Comparison of ENCODE assay signal across 8 cellular contexts in genomic region chr17:60030794-60031193, GRCh38. TPM values are rescaled to one million over a fixed set of nuclear protein-coding genes. Genes with fewer than 3 reads are reported as not detected.
A peak's percentile ranks its signal among the peaks of the same experiment; 100 is the strongest.
DNase-seq lines count a peak whose midpoint lies in the region; ATAC-seq, FAIRE-seq and TF ChIP-seq lines count a peak whose summit lies in the region.
"Not testable (repeated sequence)": the region's sequence is repeated elsewhere in the genome, so short reads cannot be mapped to it uniquely, and the experiment has no call there.

No MANE protein-coding gene starts in this region.

- TF ChIP-seq EP300 in GM12878 (IDR thresholded peaks at IDR 0.05; ENCODE audit: borderline replicate concordance in 1 of 2, control insufficient read depth in 1 of 2, low read depth in 2 of 2, low read length in 2 of 2); K562 (IDR thresholded peaks at IDR 0.05; ENCODE audit: low read length): not testable (repeated sequence)

- H3K9me3 ChIP-seq in PC-3 (ENCODE audit: low read length); GM12878 (replicated peaks; ENCODE audit: control insufficient read depth, insufficient read depth, low read length); K562 (replicated peaks; ENCODE audit: control insufficient read depth, insufficient read depth, low read depth, low read length); body of pancreas; left lung; pancreas: not testable (repeated sequence)

- WGBS in GM12878 (ENCODE audit: insufficient coverage, insufficient replicate concordance, low lambda C conversion rate, missing lambda C conversion rate): no CpG with 5 or more reads among the region's 5 CpGs
- no CpG with 5 or more reads among the region's 5 CpGs for WGBS in K562 (ENCODE audit: insufficient coverage, low coverage, missing lambda C conversion rate)
- WGBS in body of pancreas, 2 donors: no CpG with 5 or more reads among the region's 5 CpGs
- no CpG with 5 or more reads among the region's 5 CpGs for WGBS in pancreas, 2 donors

- H4K20me1 ChIP-seq in PC-3 (ENCODE audit: low read length); GM12878 (ENCODE audit: control insufficient read depth, insufficient read depth); K562 (replicated peaks; ENCODE audit: control insufficient read depth, insufficient read depth, low read length): not testable (repeated sequence)

- RAD21 ChIA-PET in GM12878 (lab: Charles Lee; ENCODE audit: unreplicated experiment): not testable (repeated sequence)

- H3K27ac ChIP-seq in PC-3 (ENCODE audit: low read length); GM12878 (ENCODE audit: control insufficient read depth, insufficient read depth); K562 (ENCODE audit: extremely low read depth, low read depth, low read length); body of pancreas; foreskin keratinocyte; left lung; pancreas: not testable (repeated sequence)

- peak; percentile 23 for FAIRE-seq in GM12878 (lab: Jason Lieb, UNC)
- FAIRE-seq in K562 (lab: Jason Lieb, UNC): peak; percentile 29
- FAIRE-seq in pancreas (lab: Jason Lieb, UNC): not testable (repeated sequence)
- FAIRE-seq in urothelium cell line (lab: Jason Lieb, UNC): peak; percentile 66

- TF ChIP-seq POLR2A in GM12878 (IDR thresholded peaks at IDR 0.05; ENCODE audit: low read depth, low read length); K562 (conservative IDR thresholded peaks at IDR 0.05); body of pancreas (IDR thresholded peaks at IDR 0.05): not testable (repeated sequence)

- CTCF ChIA-PET in PC-3 (lab: Charles Lee); GM12878 (lab: Yijun Ruan, JAX); K562 (lab: Yijun Ruan, JAX; ENCODE audit: low intra/inter-chr PET ratio): not testable (repeated sequence)

- SMC1A ChIA-PET in GM12878 (lab: Charles Lee; ENCODE audit: uncharacterized antibody, unreplicated experiment): not testable (repeated sequence)

- H3K36me3 ChIP-seq in PC-3 (ENCODE audit: low read depth, low read length); GM12878 (ENCODE audit: control insufficient read depth in 2 of 2, insufficient read depth in 2 of 2, low read length in 1 of 2); K562 (ENCODE audit: control insufficient read depth, insufficient read depth, low read length); body of pancreas (replicated peaks in 1 of 2; ENCODE audit: insufficient read depth in 1 of 2, low read depth in 2 of 2); left lung; pancreas: not testable (repeated sequence)

- TF ChIP-seq RAD21 in GM12878 (IDR thresholded peaks at IDR 0.05; ENCODE audit: insufficient read depth, low read depth, low read length); K562 (CRISPR knock-in tag; conservative IDR thresholded peaks at IDR 0.05 in 1 of 2, IDR thresholded peaks at IDR 0.05 in 1 of 2): not testable (repeated sequence)

- intact Hi-C loops in PC-3 (cut with micrococcal nuclease): loop anchor here (10.0 kb wide), 2 partner anchors 116 to 336 kb away; no protein-coding TSS in a partner anchor
- intact Hi-C loops in GM12878 (cut with micrococcal nuclease; ENCODE audit: unreplicated experiment): loop anchor here (10.0 kb wide), 3 partner anchors 66 to 286 kb away; partner anchors contain the start of gene RNFT1
- intact Hi-C loops in K562 (cut with micrococcal nuclease); body of pancreas (cut with DNase I); pancreas (cut with DNase I): not testable (repeated sequence)
- intact Hi-C loops in left lung (cut with DNase I): loop anchor here in 1 of 2 donors (10.0 kb wide), 1 partner anchor 116 kb away; no protein-coding TSS in a partner anchor

- in situ Hi-C loops in GM12878 (cut with MboI): not testable (repeated sequence)
- in situ Hi-C loops in K562 (cut with MboI): loop anchor here (10.0 kb wide), 2 partner anchors 84 to 716 kb away; no protein-coding TSS in a partner anchor

- H3K9me1 ChIP-seq in K562 (ENCODE audit: control insufficient read depth, insufficient read depth, low read length): not testable (repeated sequence)

- not testable (repeated sequence) for H3K4me1 ChIP-seq in PC-3 (ENCODE audit: insufficient read depth, low read length); GM12878 (ENCODE audit: control insufficient read depth, insufficient read depth, low read length); K562 (replicated peaks in 1 of 2; ENCODE audit: control insufficient read depth in 2 of 2, insufficient read depth in 2 of 2, low read length in 2 of 2); body of pancreas; foreskin keratinocyte; left lung; pancreas

- H2AFZ ChIP-seq in PC-3 (ENCODE audit: low read length); GM12878 (ENCODE audit: control insufficient read depth, low read depth, low read length); K562 (ENCODE audit: low read depth, low read length): not testable (repeated sequence)

- H3K4me3 ChIP-seq in PC-3 (ENCODE audit: low read length); GM12878; K562; body of pancreas; left lung; pancreas: not testable (repeated sequence)

- H3K79me2 ChIP-seq in PC-3 (ENCODE audit: low read length); GM12878 (ENCODE audit: control insufficient read depth, insufficient read depth, low read length); K562 (ENCODE audit: control insufficient read depth, insufficient read depth, low read length): not testable (repeated sequence)

- not testable (repeated sequence) for H3F3A ChIP-seq in PC-3 (ENCODE audit: low read length, unreplicated experiment)

- H3K9me2 ChIP-seq in PC-3 (replicated peaks; ENCODE audit: low read length): not testable (repeated sequence)

- not testable (repeated sequence) for H3K4me2 ChIP-seq in PC-3 (ENCODE audit: low read length); GM12878 (ENCODE audit: control insufficient read depth, insufficient read depth); K562 (ENCODE audit: insufficient read depth, low read length)

- H3K27me3 ChIP-seq in PC-3 (ENCODE audit: low read length); GM12878 (replicated peaks in 1 of 2; ENCODE audit: control insufficient read depth in 2 of 2, insufficient read depth in 2 of 2, low read length in 1 of 2); K562 (ENCODE audit: control insufficient read depth in 2 of 2, insufficient read depth in 2 of 2, low read length in 2 of 2); body of pancreas; foreskin keratinocyte; left lung; pancreas: not testable (repeated sequence)

- BruUV-seq in PC-3 (replicated peaks; lab: Mats Ljungman, UMichigan); GM12878 (replicated peaks; lab: Mats Ljungman, UMichigan); K562 (replicated peaks; lab: Mats Ljungman, UMichigan): not testable (repeated sequence)

- not testable (repeated sequence) for TF ChIP-seq CTCF in PC-3 (conservative IDR thresholded peaks at IDR 0.05; ENCODE audit: low read depth, low read length); GM12878 (IDR thresholded peaks at IDR 0.05 in 2 of 3, conservative IDR thresholded peaks at IDR 0.05 in 1 of 3; ENCODE audit: control insufficient read depth in 2 of 3, extremely low read depth in 1 of 3, insufficient read depth in 1 of 3, low read depth in 3 of 3, low read length in 3 of 3); K562 (IDR thresholded peaks at IDR 0.05 in 2 of 3, conservative IDR thresholded peaks at IDR 0.05 in 1 of 3; ENCODE audit: insufficient read depth in 2 of 3, low read depth in 1 of 3, low read length in 3 of 3); body of pancreas (IDR thresholded peaks at IDR 0.05); foreskin keratinocyte (conservative IDR thresholded peaks at IDR 0.05); left lung (IDR thresholded peaks at IDR 0.05); pancreas (IDR thresholded peaks at IDR 0.05)

- POLR2A ChIA-PET in PC-3 (lab: Charles Lee; ENCODE audit: unreplicated experiment); GM12878 (lab: Charles Lee); K562 (lab: Yijun Ruan, JAX): not testable (repeated sequence)

- H3K9ac ChIP-seq in PC-3 (ENCODE audit: low read length); GM12878 (ENCODE audit: control insufficient read depth, insufficient read depth, low read length); K562 (ENCODE audit: insufficient read depth in 1 of 2, low read depth in 2 of 2, low read length in 2 of 2): not testable (repeated sequence)

- ATAC-seq in PC-3: peak; percentile 63
- ATAC-seq in GM12878, K562: not testable (repeated sequence)
- peak; percentile 66 for ATAC-seq in body of pancreas
- ATAC-seq in foreskin keratinocyte: peak; percentile 7
- ATAC-seq in left lung: peak; percentile 20
- ATAC-seq in pancreas: peak in 3 of 4 donors; percentile 34 to 65 (median 53)

- DNase-seq in PC-3; GM12878 (ENCODE audit: low read depth, low spot score); K562 (ENCODE audit: extremely low read depth in 1 of 4, low spot score in 3 of 4); body of pancreas; foreskin keratinocyte; left lung; pancreas; urothelium cell line (ENCODE audit: low spot score): not testable (repeated sequence)

RNA-seq across cellular contexts. Expression of gene HEATR6, which starts 47.9 kb away (rescaled TPM):
- total RNA-seq in PC-3 (2014; rRNA removed): 24.7 and 31.6 TPM in 2 replicates
- total RNA-seq in GM12878 (2013; cell fraction: nucleolus; rRNA removed): 32.4 and 37.5 TPM in 2 replicates
- 11.7 and 12.3 TPM in 2 replicates for total RNA-seq in GM12878 (2014; rRNA removed)
- 9.4 and 9.9 TPM in 2 replicates for total RNA-seq in GM12878 (2014; rRNA removed; fragmentation: Illumina TruSeq; extraction: Trizol)
- 12.9 and 15.1 TPM in 2 replicates for total RNA-seq in GM12878 (2021)
- 6.0 TPM for polyA plus RNA-seq in GM12878 (2011; ENCODE audit: low read depth)
- 10.5 and 13.4 TPM in 2 replicates for polyA plus RNA-seq in GM12878 (2011; rRNA removed)
- polyA plus RNA-seq in GM12878 (2011; cell fraction: cytosol; rRNA removed): 22.6 and 26.4 TPM in 2 replicates
- 37.9 and 45.4 TPM in 2 replicates for polyA plus RNA-seq in GM12878 (2011; cell fraction: nucleus; rRNA removed)
- 7.3 and 8.0 TPM in 2 replicates for polyA plus RNA-seq in GM12878 (2012)
- polyA plus RNA-seq in GM12878 (2014; fragmentation: Illumina TruSeq; extraction: Trizol): 12.8 and 17.2 TPM in 2 replicates
- polyA plus RNA-seq in GM12878 (2014; fragmentation: Nextera tagmentation; extraction: Ambion mirVana): 1 to 10 TPM; 3.4 to 5.2 TPM
- 7.7 and 11.6 TPM in 2 replicates for polyA plus RNA-seq in GM12878 (2014; rRNA removed)
- polyA plus RNA-seq in GM12878 (2016; fragmentation: Nextera tagmentation; extraction: Ambion mirVana): 10 to 100 TPM in 1 of 2 experiments, 1 to 10 TPM in 1; 8.4 to 10.9 TPM
- polyA minus RNA-seq in GM12878 (2011; rRNA and poly(A)+ RNA removed): 28.5 and 34.1 TPM in 2 replicates
- 7.8 and 10.5 TPM in 2 replicates for polyA minus RNA-seq in GM12878 (2011; cell fraction: cytosol; rRNA and poly(A)+ RNA removed)
- 24.2 and 40.6 TPM in 2 replicates for polyA minus RNA-seq in GM12878 (2011; cell fraction: nucleus; rRNA and poly(A)+ RNA removed)
- 29.4 and 51.4 TPM in 2 replicates for total RNA-seq in K562 (2011; cell fraction: chromatin; rRNA removed; ENCODE audit: low replicate concordance)
- 23.0 and 26.7 TPM in 2 replicates for total RNA-seq in K562 (2011; cell fraction: nucleolus; rRNA removed)
- total RNA-seq in K562 (2011; cell fraction: nucleoplasm; rRNA removed): 31.9 and 32.7 TPM in 2 replicates
- 6.9 and 11.3 TPM in 2 replicates for total RNA-seq in K562 (2014; rRNA removed)
- 11.4 and 12.1 TPM in 2 replicates for total RNA-seq in K562 (2014; rRNA removed; fragmentation: Illumina TruSeq; extraction: Trizol)
- 10.9 and 12.7 TPM in 2 replicates for total RNA-seq in K562 (2015; rRNA removed; fragmentation: Illumina TruSeq; extraction: Trizol)
- 12.9 and 13.5 TPM in 2 replicates for total RNA-seq in K562 (2021)
- polyA plus RNA-seq in K562 (2011; rRNA removed): 17.6 and 22.9 TPM in 2 replicates
- polyA plus RNA-seq in K562 (2011; cell fraction: cytosol; rRNA removed): 22.9 and 29.8 TPM in 2 replicates
- 78.3 and 85.3 TPM in 2 replicates for polyA plus RNA-seq in K562 (2011; cell fraction: nucleus; rRNA removed)
- polyA plus RNA-seq in K562 (2012): 11.1 and 22.0 TPM in 2 replicates
- polyA plus RNA-seq in K562 (2014; fragmentation: Illumina TruSeq; extraction: Trizol): 14.5 and 15.4 TPM in 2 replicates
- polyA plus RNA-seq in K562 (2014; fragmentation: Nextera tagmentation; extraction: Ambion mirVana): 1 to 10 TPM; 5.3 to 9.1 TPM
- 10.8 and 13.5 TPM in 2 replicates for polyA plus RNA-seq in K562 (2014; rRNA removed)
- 21.9 and 34.4 TPM in 2 replicates for polyA minus RNA-seq in K562 (2011; rRNA and poly(A)+ RNA removed)
- 15.9 and 17.8 TPM in 2 replicates for polyA minus RNA-seq in K562 (2011; cell fraction: cytosol; rRNA and poly(A)+ RNA removed)
- polyA minus RNA-seq in K562 (2011; cell fraction: nucleus; rRNA and poly(A)+ RNA removed): 26.7 and 45.1 TPM in 2 replicates
- 1 to 10 TPM; 2.3 to 9.1 TPM for total RNA-seq in body of pancreas
- 14.5 and 20.7 TPM in 2 replicates for total RNA-seq in foreskin keratinocyte
- polyA plus RNA-seq in foreskin keratinocyte: 6.3 and 7.2 TPM in 2 replicates
- total RNA-seq in left lung: 10 to 100 TPM; 20.8 TPM
- 10 to 100 TPM in 1 of 6 donors, 1 to 10 TPM in 5; 4.2 to 11.9 (median 6.2) TPM for total RNA-seq in pancreas
- 1 to 10 TPM; 6.5 to 6.9 TPM for polyA plus RNA-seq in pancreas
